ENCODE assay signal across 8 cellular contexts in genomic region chr2:226793615-226794014, GRCh38. TPM values are rescaled to one million over a fixed set of nuclear protein-coding genes. Genes with fewer than 3 reads are reported as not detected.
DNase-seq lines count a peak whose midpoint lies in the region; ATAC-seq and TF ChIP-seq lines count a peak whose summit lies in the region.

No MANE protein-coding gene starts in this region.

- intact Hi-C loops in psoas muscle (cut with DNase I), result loop anchor here in 1 of 2 donors (2.0 to 10.0 kb wide), 5 partner anchors 41 to 639 kb away; no protein-coding TSS in a partner anchor

- peak; percentile 8 for DNase-seq in SK-N-SH
- DNase-seq in fibroblast of lung (ENCODE audit: low read depth in 2 of 2), result peak in 1 of 2 donors; percentile 20
- no peak for DNase-seq in psoas muscle
- no peak for DNase-seq in NCI-H1694 treated with DMSO at 0.1 percent for 48 hours (lab: John Stamatoyannopoulos, UW)
- DNase-seq in NCI-H2107 treated with DMSO at 0.1 percent for 48 hours (lab: John Stamatoyannopoulos, UW; ENCODE audit: unreplicated experiment), result no peak
- no peak for DNase-seq in activated CD4-positive, alpha-beta T cell treated with anti-CD3 and anti-CD28 coated beads for 1 hour

- H3F3A ChIP-seq in DOHH2 (ENCODE audit: control insufficient read depth, insufficient read depth) (peaks cover 12% of the 10 kb centered on the region; the same call in 1 of the 2 replicates), SK-N-SH (replicated peaks; ENCODE audit: insufficient read depth) (peaks cover 4% of the 10 kb centered on the region)

- H3K9ac ChIP-seq in SK-N-SH, result peak overlapping the region; percentile 81; the same call in 1 of the 2 replicates
- peak overlapping the region; percentile 44 for H3K9ac ChIP-seq in fibroblast of lung (ENCODE audit: insufficient read depth, low read length)

- H3K27me3 ChIP-seq in DOHH2 (ENCODE audit: control insufficient read depth, low read length) (no peaks in the 10 kb centered on the region), SK-N-SH (ENCODE audit: insufficient read depth) (no peaks in the 10 kb centered on the region), fibroblast of lung (ENCODE audit: control insufficient read depth, insufficient read depth, low read length) (no peaks in the 10 kb centered on the region), psoas muscle (ENCODE audit: insufficient read depth in 3 of 3, low read length in 2 of 3) (no peaks in the 10 kb centered on the region)

- H3K9me2 ChIP-seq in DOHH2 (replicated peaks; ENCODE audit: control insufficient read depth, low read length) (no peaks in the 10 kb centered on the region), SK-N-SH (no peaks in the 10 kb centered on the region)

- H2AFZ ChIP-seq in SK-N-SH (ENCODE audit: low read depth) (no peak overlapping the region), fibroblast of lung (ENCODE audit: low read length) (no peak overlapping the region)

- H3K9me3 ChIP-seq in DOHH2 (ENCODE audit: control insufficient read depth, insufficient read depth, low read length) (no peaks in the 10 kb centered on the region), SK-N-SH (no peaks in the 10 kb centered on the region), fibroblast of lung (ENCODE audit: control insufficient read depth, insufficient read depth, low read depth, low read length) (no peaks in the 10 kb centered on the region), psoas muscle (no peaks in the 10 kb centered on the region)

- H4K20me1 ChIP-seq in DOHH2 (ENCODE audit: control insufficient read depth, insufficient read depth, low read depth, low read length) (0 out of 2 replicates have a peak, but pooled peaks cover 4% of the 10 kb centered on the region), SK-N-SH (ENCODE audit: insufficient read depth) (peaks cover 10% of the 10 kb centered on the region; the same call in 1 of the 2 replicates), fibroblast of lung (ENCODE audit: control insufficient read depth, extremely low read depth, insufficient read depth, low read length) (no peaks in the 10 kb centered on the region)

- TF ChIP-seq RAD21 in SK-N-SH (IDR thresholded peaks at IDR 0.05; ENCODE audit: low read length), result no peak

- CTCF ChIA-PET in SK-N-SH (lab: Yijun Ruan, JAX), result interaction anchor here (0.6 to 1.4 kb wide), 2 partner anchors 9 to 589 kb away, joined by 3 to 4 read pairs; no protein-coding TSS in a partner anchor

- H3K27ac ChIP-seq in DOHH2 (ENCODE audit: low read depth, low read length), result peak overlapping the region; percentile 68
- peak overlapping the region; percentile 62 to 75; a peak in 2 of 4 replicates for H3K27ac ChIP-seq in SK-N-SH (ENCODE audit: low read depth in 2 of 2, low read length in 1 of 2)
- peak overlapping the region; percentile 88 for H3K27ac ChIP-seq in fibroblast of lung (ENCODE audit: insufficient read depth, low read length)
- H3K27ac ChIP-seq in psoas muscle, result peak overlapping the region; percentile 99

- WGBS in SK-N-SH (ENCODE audit: low lambda C conversion rate), result 15% methylated on average over 2 of the region's 2 CpGs
- WGBS in psoas muscle, 3 donors, result 1 to 26% (median 21%) methylated on average over 2 of the region's 2 CpGs

- no peak for ATAC-seq in psoas muscle
- no peak for ATAC-seq in GM21526 (IDR thresholded peaks at IDR 0.05; ENCODE audit: low FRiP score, unreplicated experiment)

- H3K79me2 ChIP-seq in DOHH2 (ENCODE audit: control insufficient read depth, low read length), result peaks cover 90% of the 10 kb centered on the region
- H3K79me2 ChIP-seq in SK-N-SH (ENCODE audit: insufficient read depth), result peaks cover 97% of the 10 kb centered on the region
- H3K79me2 ChIP-seq in fibroblast of lung (ENCODE audit: control insufficient read depth, insufficient read depth, low read length), result peaks cover 98% of the 10 kb centered on the region

- peak overlapping the region; percentile 81 for H3K4me3 ChIP-seq in DOHH2 (ENCODE audit: low read length)
- peak overlapping the region; percentile 65 to 74; a peak in 3 of 4 replicates for H3K4me3 ChIP-seq in SK-N-SH (ENCODE audit: low read depth in 2 of 2, low read length in 1 of 2)
- peak overlapping the region; percentile 59 to 96 (median 92) for H3K4me3 ChIP-seq in fibroblast of lung (replicated peaks in 1 of 4; ENCODE audit: control extremely low read depth in 1 of 4, insufficient read depth in 1 of 4, low read depth in 3 of 4, low read length in 4 of 4)
- H3K4me3 ChIP-seq in psoas muscle, result peak overlapping the region; percentile 89

- TF ChIP-seq CTCF in DOHH2 (IDR thresholded peaks at IDR 0.05; ENCODE audit: low read depth, low read length, poor library complexity, severe bottlenecking) (no peak), SK-N-SH (IDR thresholded peaks at IDR 0.05) (no peak), fibroblast of lung (conservative IDR thresholded peaks at IDR 0.05 in 1 of 2, IDR thresholded peaks at IDR 0.05 in 1 of 2; ENCODE audit: low read depth in 1 of 2, low read length in 2 of 2) (no peak), psoas muscle (IDR thresholded peaks at IDR 0.05) (no peak)

- H3K4me1 ChIP-seq in DOHH2 (ENCODE audit: control insufficient read depth, low read length) (peaks cover 75% of the 10 kb centered on the region), SK-N-SH (ENCODE audit: control insufficient read depth in 1 of 2, insufficient read depth in 2 of 2, low read depth in 1 of 2, low read length in 1 of 2) (peaks cover 25 to 26% of the 10 kb centered on the region in 2 experiments), fibroblast of lung (ENCODE audit: control insufficient read depth, extremely low read depth, insufficient read depth, low read length) (peaks cover 6% of the 10 kb centered on the region), psoas muscle (peaks cover 77% of the 10 kb centered on the region)

- POLR2A ChIA-PET in SK-N-SH (lab: Yijun Ruan, JAX), result no interaction called here

- TF ChIP-seq EP300 in SK-N-SH (IDR thresholded peaks at IDR 0.05; ENCODE audit: borderline replicate concordance in 1 of 2, low read depth in 1 of 2, low read length in 1 of 2), result peak in 1 of 2 experiments; percentile 76; a peak in 2 of 4 replicates

- H3K36me3 ChIP-seq in DOHH2 (ENCODE audit: control insufficient read depth, low read length) (peaks cover 57% of the 10 kb centered on the region), SK-N-SH (replicated peaks in 1 of 2; ENCODE audit: control insufficient read depth in 1 of 2, insufficient read depth in 2 of 2, low read length in 1 of 2) (peaks cover 2 to 39% of the 10 kb centered on the region in 2 experiments), fibroblast of lung (ENCODE audit: control insufficient read depth, insufficient read depth, low read length) (peaks cover 26% of the 10 kb centered on the region), psoas muscle (ENCODE audit: insufficient read depth in 1 of 2, low read depth in 1 of 2) (no peaks in the 10 kb centered on the region)

- H3K4me2 ChIP-seq in DOHH2 (ENCODE audit: low read length), result peak overlapping the region; percentile 89
- H3K4me2 ChIP-seq in SK-N-SH, result peak overlapping the region; percentile 85
- H3K4me2 ChIP-seq in fibroblast of lung (ENCODE audit: extremely low read depth, insufficient read depth, low read length), result peak overlapping the region; percentile 85

TF ChIP-seq in SK-N-SH, 30 proteins besides CTCF, POLR2A, EP300 and RAD21:
- TF ChIP-seq MEF2A (IDR thresholded peaks at IDR 0.05; ENCODE audit: borderline replicate concordance, low read depth) (no peak), NFIC (IDR thresholded peaks at IDR 0.05; ENCODE audit: borderline replicate concordance) (no peak), POLR2AphosphoS5 (IDR thresholded peaks at IDR 0.05; ENCODE audit: low read depth, low read length) (0 out of 2 replicates have a peak, but pooled peaks have one; percentile 33), GATA2 (CRISPR knock-in tag; IDR thresholded peaks at IDR 0.05) (peak; percentile 33; the same call in 1 of the 2 replicates)
TF ChIP-seq in SK-N-SH: peak in this region for 2.

RNA-seq across cellular contexts. Expression of gene IRS1, which starts 6.0 kb away (rescaled TPM):
- 15.8 and 16.5 TPM in 2 replicates for polyA plus RNA-seq in SK-N-SH (2012; rRNA removed)
- 10.2 and 14.6 TPM in 2 replicates for polyA plus RNA-seq in SK-N-SH (2012; cell fraction: cytosol; rRNA removed)
- 11.7 and 14.7 TPM in 2 replicates for polyA plus RNA-seq in SK-N-SH (2012; cell fraction: nucleus; rRNA removed)
- total RNA-seq in fibroblast of lung, result 18.7 and 29.1 TPM in 2 replicates
- polyA plus RNA-seq in fibroblast of lung, result 14.3 and 24.0 TPM in 2 replicates
- polyA plus RNA-seq in fibroblast of lung (2012), result 21.3 and 33.3 TPM in 2 replicates
- 40.7 and 72.5 TPM in 2 replicates for polyA minus RNA-seq in fibroblast of lung (ENCODE audit: low replicate concordance)
- 10 to 100 TPM in 3 of 4 donors, 1 to 10 TPM in 1; 6.1 to 12.2 (median 11.6) TPM for total RNA-seq in psoas muscle
- 10 to 100 TPM in 2 of 3 donors, 1 to 10 TPM in 1; 2.5 to 21.0 (median 17.1) TPM for polyA plus RNA-seq in psoas muscle

RNA-seq across cellular contexts. Expression of gene RHBDD1, which starts 42.2 kb away (rescaled TPM):
- polyA plus RNA-seq in SK-N-SH (2012; rRNA removed) (10.3 and 10.8 TPM in 2 replicates), fibroblast of lung (28.4 and 31.5 TPM in 2 replicates), psoas muscle (10 to 100 TPM in 1 of 3 donors, 1 to 10 TPM in 2; 6.7 to 24.5 (median 9.2) TPM)
- polyA plus RNA-seq in SK-N-SH (2012; cell fraction: cytosol; rRNA removed), result 10.6 and 11.0 TPM in 2 replicates
- 7.6 and 11.7 TPM in 2 replicates for polyA plus RNA-seq in SK-N-SH (2012; cell fraction: nucleus; rRNA removed)
- total RNA-seq in fibroblast of lung (39.8 and 85.4 TPM in 2 replicates), psoas muscle (10 to 100 TPM; 15.8 to 26.1 (median 20.1) TPM)
- polyA plus RNA-seq in fibroblast of lung (2012), result 16.6 and 18.1 TPM in 2 replicates
- polyA minus RNA-seq in fibroblast of lung (ENCODE audit: low replicate concordance), result 36.1 and 53.4 TPM in 2 replicates
